In the genomic region with DNA sequence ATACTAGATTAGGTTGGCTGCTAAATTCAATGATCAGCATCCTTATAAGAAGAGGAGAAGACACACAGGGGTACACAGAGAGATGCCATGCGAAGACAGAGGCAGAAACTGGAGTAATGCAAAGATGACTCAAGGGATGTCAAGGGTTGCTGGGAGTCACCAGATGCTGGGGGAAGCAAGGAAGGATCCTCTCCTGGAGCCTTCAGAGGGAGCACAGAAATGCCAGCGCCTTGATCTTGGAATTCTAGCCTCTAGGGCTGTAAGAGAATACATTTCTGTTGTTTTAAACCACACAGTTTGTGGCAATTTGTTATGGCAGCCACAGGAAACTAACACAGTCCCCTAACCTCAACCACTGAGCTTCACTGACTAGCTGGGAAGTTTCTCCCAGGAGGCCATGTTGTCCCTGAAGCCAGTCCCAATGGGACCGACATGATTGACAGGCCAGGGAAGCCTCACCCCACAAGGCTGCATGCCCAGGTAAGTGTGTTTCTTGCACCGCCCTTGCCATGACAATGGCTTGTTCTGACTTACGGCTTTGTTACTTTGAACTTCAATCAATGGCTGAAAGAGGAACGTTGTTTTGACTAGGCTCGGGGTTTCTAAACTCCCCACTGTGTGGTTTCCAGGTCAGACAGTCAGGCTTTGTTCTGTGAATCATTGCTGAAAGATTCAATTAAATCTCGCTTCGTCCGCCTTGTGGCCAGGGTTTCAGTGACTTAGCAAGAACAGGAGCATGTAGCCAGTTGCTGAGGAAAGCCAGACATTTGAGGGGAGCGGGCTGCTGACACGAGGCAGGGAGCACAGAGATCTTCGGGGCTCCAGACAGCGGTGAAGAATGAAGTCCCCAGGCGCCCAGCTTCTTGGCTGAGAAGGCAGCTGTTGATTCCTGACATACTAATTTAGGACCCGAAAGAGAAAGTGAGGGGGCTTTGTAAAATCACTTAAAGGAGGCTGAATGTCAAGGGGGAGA, we compare ENCODE assay signal across 7 cellular contexts.
DNase-seq lines count a peak whose midpoint lies in the region; ATAC-seq and TF ChIP-seq lines count a peak whose summit lies in the region.

No MANE protein-coding gene starts in this region.

- ATAC-seq in GM19395 (IDR thresholded peaks at IDR 0.05; ENCODE audit: unreplicated experiment), result peak; percentile 63
- peak; percentile 66 for ATAC-seq in HG03342 (IDR thresholded peaks at IDR 0.05; ENCODE audit: unreplicated experiment)

- peak overlapping the region; percentile 72 for H3K4me3 Mint-ChIP-seq in activated CD4-positive, alpha-beta T cell treated with anti-CD3 and anti-CD28 coated beads, Interleukin-2, amount 10 ng/mL, durations not matched to agents 7 days and 5 days

- peaks cover 10% of the 10 kb centered on the region for H3K4me1 ChIP-seq in fibroblast of lung (ENCODE audit: control insufficient read depth, extremely low read depth, insufficient read depth, low read length)

- peaks cover 92% of the 10 kb centered on the region for H3K4me1 Mint-ChIP-seq in activated CD4-positive, alpha-beta T cell treated with anti-CD3 and anti-CD28 coated beads, Interleukin-2, amount 10 ng/mL, durations not matched to agents 7 days and 5 days

- no peaks in the 10 kb centered on the region for H3K36me3 ChIP-seq in fibroblast of lung (ENCODE audit: control insufficient read depth, insufficient read depth, low read length)

- no peaks in the 10 kb centered on the region for H3K27me3 Mint-ChIP-seq in activated CD4-positive, alpha-beta T cell treated with anti-CD3 and anti-CD28 coated beads, Interleukin-2, amount 10 ng/mL, durations not matched to agents 7 days and 5 days

- no peaks in the 10 kb centered on the region for H3K9me3 Mint-ChIP-seq in activated CD4-positive, alpha-beta T cell treated with anti-CD3 and anti-CD28 coated beads, Interleukin-2, amount 10 ng/mL, durations not matched to agents 7 days and 5 days

- no peak overlapping the region for H3K27ac ChIP-seq in fibroblast of lung (ENCODE audit: insufficient read depth, low read length)

- no peaks in the 10 kb centered on the region for H3K27me3 ChIP-seq in fibroblast of lung (ENCODE audit: control insufficient read depth, insufficient read depth, low read length)

- H2AFZ ChIP-seq in fibroblast of lung (ENCODE audit: low read length), result no peak overlapping the region

- H3K36me3 Mint-ChIP-seq in activated CD4-positive, alpha-beta T cell treated with anti-CD3 and anti-CD28 coated beads, Interleukin-2, amount 10 ng/mL, durations not matched to agents 7 days and 5 days (ENCODE audit: low read depth), result peaks cover 27% of the 10 kb centered on the region

- no peak overlapping the region for H3K4me2 ChIP-seq in fibroblast of lung (ENCODE audit: extremely low read depth, insufficient read depth, low read length)

- no peak overlapping the region for H3K9ac ChIP-seq in fibroblast of lung (ENCODE audit: insufficient read depth, low read length)

- POLR2A ChIA-PET in activated CD4-positive, alpha-beta T cell treated with anti-CD3 and anti-CD28 coated beads, Interleukin-2, amount 10 ng/mL, durations not matched to agents 7 days and 5 days (lab: Charles Lee), result interaction anchor here (0.6 kb wide), 2 partner anchors 8 to 50 kb away, joined by 3 to 5 read pairs; no protein-coding TSS in a partner anchor

- peak overlapping the region; percentile 86 for H3K27ac Mint-ChIP-seq in activated CD4-positive, alpha-beta T cell treated with anti-CD3 and anti-CD28 coated beads, Interleukin-2, amount 10 ng/mL, durations not matched to agents 7 days and 5 days

- intact Hi-C loops in posterior vena cava (cut with DNase I), result no loop called here

- H3K9me3 ChIP-seq in fibroblast of lung (ENCODE audit: control insufficient read depth, insufficient read depth, low read depth, low read length), result no peaks in the 10 kb centered on the region

- DNase-seq in activated CD4-positive, alpha-beta T cell treated with anti-CD3 and anti-CD28 coated beads, Interleukin-2, amount 10 ng/mL, durations not matched to agents 7 days and 5 days, result peak; percentile 80
- peak; percentile 62 to 98 for DNase-seq in fibroblast of lung (ENCODE audit: low read depth in 2 of 2)
- peak; percentile 42 to 54 for DNase-seq in stimulated activated CD4-positive, alpha-beta T cell treated with anti-CD3 and anti-CD28 coated beads, Interleukin-1b, Interleukin-23, amount 100 ng/mL, for 4 hours (ENCODE audit: low read depth in 2 of 2)
- no peak for DNase-seq in posterior vena cava (ENCODE audit: low spot score)
- no peak for DNase-seq in NCI-H1105 treated with DMSO at 0.1 percent for 48 hours (lab: John Stamatoyannopoulos, UW)

- H3K4me3 ChIP-seq in fibroblast of lung (replicated peaks in 1 of 4; ENCODE audit: control extremely low read depth in 1 of 4, insufficient read depth in 1 of 4, low read depth in 3 of 4, low read length in 4 of 4), result no peak overlapping the region

- no peaks in the 10 kb centered on the region for H3K79me2 ChIP-seq in fibroblast of lung (ENCODE audit: control insufficient read depth, insufficient read depth, low read length)

- CTCF ChIA-PET in activated CD4-positive, alpha-beta T cell treated with anti-CD3 and anti-CD28 coated beads, Interleukin-2, amount 10 ng/mL, durations not matched to agents 7 days and 5 days (lab: Charles Lee), result interaction anchor here (0.7 to 2.4 kb wide), 11 partner anchors 9 to 97 kb away, joined by 3 to 7 read pairs (median 4); no protein-coding TSS in a partner anchor

- no peak for TF ChIP-seq CTCF in fibroblast of lung (conservative IDR thresholded peaks at IDR 0.05 in 1 of 2, IDR thresholded peaks at IDR 0.05 in 1 of 2; ENCODE audit: low read depth in 1 of 2, low read length in 2 of 2)

- no peaks in the 10 kb centered on the region for H4K20me1 ChIP-seq in fibroblast of lung (ENCODE audit: control insufficient read depth, extremely low read depth, insufficient read depth, low read length)

Comparison
In these comparisons a context has a peak if more than half of its experiments do, and no peak if none do; other contexts are left out.
1. DNase-seq: peak in activated CD4-positive, alpha-beta T cell treated with anti-CD3 and anti-CD28 coated beads, Interleukin-2, amount 10 ng/mL, durations not matched to agents 7 days and 5 days (single experiment), fibroblast of lung (2 of 2) and stimulated activated CD4-positive, alpha-beta T cell treated with anti-CD3 and anti-CD28 coated beads, Interleukin-1b, Interleukin-23, amount 100 ng/mL, for 4 hours (2 of 2); none in posterior vena cava (single experiment) and NCI-H1105 treated with DMSO at 0.1 percent for 48 hours (single experiment).